In the genomic region with DNA sequence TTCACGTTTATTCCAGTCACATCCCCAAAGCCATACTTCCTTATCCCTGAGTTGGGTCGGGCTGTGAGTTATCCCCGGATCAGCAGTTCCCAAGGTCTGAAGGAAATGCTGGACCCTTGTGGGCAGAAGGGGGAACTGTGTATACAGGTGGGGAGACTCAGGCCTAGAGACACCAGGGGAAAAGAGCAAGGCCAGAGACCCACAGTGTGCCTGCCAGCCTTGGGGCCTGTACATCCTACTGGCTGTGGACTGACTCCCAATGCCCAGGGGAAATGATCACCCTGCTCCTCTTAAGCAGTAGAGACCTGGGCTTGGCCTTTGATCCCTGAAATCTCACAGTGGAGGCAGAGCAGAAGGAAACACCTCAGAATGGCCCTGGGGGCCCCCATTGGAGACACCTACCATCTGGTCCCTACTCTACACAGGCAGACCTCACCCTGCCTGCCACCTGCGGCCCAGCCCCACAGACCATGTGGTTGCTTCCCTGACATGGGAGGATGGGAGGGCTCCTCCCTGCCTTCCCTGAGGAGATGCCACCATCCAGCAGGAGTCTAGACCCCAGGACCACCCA, we compare ENCODE assay signal across 9 cellular contexts. TPM values are rescaled to one million over a fixed set of nuclear protein-coding genes. Genes with fewer than 3 reads are reported as not detected.
DNase-seq lines count a peak whose midpoint lies in the region; ATAC-seq and TF ChIP-seq lines count a peak whose summit lies in the region.
"Had no signal": no experiment of that assay in that cellular context is flagged by ENCODE, and none has a peak within 500 bp of the region (broad histone marks: within the 10 kb centered on the region; RNA-seq: fewer than 3 reads in every experiment).

No MANE protein-coding gene starts in this region.

- no peaks in the 10 kb centered on the region for H3K9me3 ChIP-seq in MG63
- H3K9me3 ChIP-seq: neutrophil had no signal

- no peaks in the 10 kb centered on the region for H3K27me3 ChIP-seq in MG63

- H3K4me3 Mint-ChIP-seq in effector memory CD8-positive, alpha-beta T cell, result peak overlapping the region; percentile 92 to 96
- peak overlapping the region; percentile 45 for H3K4me3 Mint-ChIP-seq in neural crest cell

- H3K36me3 ChIP-seq in MG63, result peaks cover 33% of the 10 kb centered on the region

- ATAC-seq in effector memory CD8-positive, alpha-beta T cell (replicated peaks), result no peak
- ATAC-seq in HG02884 (IDR thresholded peaks at IDR 0.05; ENCODE audit: unreplicated experiment), result no peak
- no peak for ATAC-seq in GM19467 (IDR thresholded peaks at IDR 0.05; ENCODE audit: unreplicated experiment)

- no peak for DNase-seq in AG09319 (ENCODE audit: extremely low read depth, low read depth)
- no peak for DNase-seq in MG63
- DNase-seq in effector memory CD8-positive, alpha-beta T cell, result no peak
- DNase-seq in neural crest cell (ENCODE audit: low read depth, low spot score), result no peak
- no peak for DNase-seq in stimulated activated CD4-positive, alpha-beta T cell treated with anti-CD3 and anti-CD28 coated beads, Interleukin-4, amount 100 ng/mL, for 24 hours
- DNase-seq in stimulated activated CD4-positive, alpha-beta T cell treated with anti-CD3 and anti-CD28 coated beads, Interleukin-1b, Interleukin-23, amount 100 ng/mL, for 48 hours, result no peak

- no peaks in the 10 kb centered on the region for H3K9me3 Mint-ChIP-seq in effector memory CD8-positive, alpha-beta T cell
- no peaks in the 10 kb centered on the region for H3K9me3 Mint-ChIP-seq in neural crest cell

- H3K4me1 Mint-ChIP-seq in effector memory CD8-positive, alpha-beta T cell (ENCODE audit: low read depth in 2 of 2), result peaks cover 22 to 23% of the 10 kb centered on the region in 2 donors
- H3K4me1 Mint-ChIP-seq in neural crest cell, result peaks cover 6% of the 10 kb centered on the region

- peak overlapping the region; percentile 63 for H3K4me3 ChIP-seq in MG63

- H3K36me3 Mint-ChIP-seq in effector memory CD8-positive, alpha-beta T cell (ENCODE audit: insufficient read depth), result peaks cover 9% of the 10 kb centered on the region
- H3K36me3 Mint-ChIP-seq in neural crest cell (ENCODE audit: low read depth), result no peaks in the 10 kb centered on the region

- H3K27ac Mint-ChIP-seq in effector memory CD8-positive, alpha-beta T cell, result no peak overlapping the region
- H3K27ac Mint-ChIP-seq in neural crest cell (ENCODE audit: unreplicated experiment), result no peak overlapping the region

- H3K27me3 Mint-ChIP-seq in effector memory CD8-positive, alpha-beta T cell, result no peaks in the 10 kb centered on the region
- H3K27me3 Mint-ChIP-seq in neural crest cell (ENCODE audit: low read depth), result peaks cover 14% of the 10 kb centered on the region

- TF ChIP-seq CTCF in AG09319 (IDR thresholded peaks at IDR 0.05; ENCODE audit: low read depth, low read length) (peak; percentile 17), neural crest cell (conservative IDR thresholded peaks at IDR 0.05) (no peak)

RNA-seq across cellular contexts. Expression of gene SELENOM, which starts 1.3 kb away (rescaled TPM):
- 72.5 and 98.8 TPM in 2 replicates for total RNA-seq in MG63 (2014; rRNA removed; shearing (Covaris generic); ENCODE audit: low replicate concordance)
- 9.1 and 10.1 TPM in 2 replicates for total RNA-seq in neural crest cell

RNA-seq across cellular contexts. Expression of gene INPP5J, which starts 16.7 kb away (rescaled TPM):
- total RNA-seq in MG63 (2014; rRNA removed; shearing (Covaris generic); ENCODE audit: low replicate concordance), result not detected in 2 replicates
- total RNA-seq in neural crest cell, result 4.5 and 4.7 TPM in 2 replicates

RNA-seq across cellular contexts. Expression of gene SMTN, which starts 25.0 kb away (rescaled TPM):
- 26.0 and 37.7 TPM in 2 replicates for total RNA-seq in MG63 (2014; rRNA removed; shearing (Covaris generic); ENCODE audit: low replicate concordance)
- 53.8 and 55.0 TPM in 2 replicates for total RNA-seq in neural crest cell

RNA-seq across cellular contexts. Expression of gene PLA2G3, which starts 34.2 kb away (rescaled TPM):
- total RNA-seq in MG63 (2014; rRNA removed; shearing (Covaris generic); ENCODE audit: low replicate concordance), result not detected in 2 replicates
- total RNA-seq in neural crest cell, result 24.3 and 24.7 TPM in 2 replicates

RNA-seq across cellular contexts. Expression of gene RNF185, which starts 53.9 kb away (rescaled TPM):
- total RNA-seq in MG63 (2014; rRNA removed; shearing (Covaris generic); ENCODE audit: low replicate concordance), result 39.1 and 46.0 TPM in 2 replicates
- 31.7 and 33.8 TPM in 2 replicates for total RNA-seq in neural crest cell
